1 cellular context compared by ENCODE assay signal in the genomic region with DNA sequence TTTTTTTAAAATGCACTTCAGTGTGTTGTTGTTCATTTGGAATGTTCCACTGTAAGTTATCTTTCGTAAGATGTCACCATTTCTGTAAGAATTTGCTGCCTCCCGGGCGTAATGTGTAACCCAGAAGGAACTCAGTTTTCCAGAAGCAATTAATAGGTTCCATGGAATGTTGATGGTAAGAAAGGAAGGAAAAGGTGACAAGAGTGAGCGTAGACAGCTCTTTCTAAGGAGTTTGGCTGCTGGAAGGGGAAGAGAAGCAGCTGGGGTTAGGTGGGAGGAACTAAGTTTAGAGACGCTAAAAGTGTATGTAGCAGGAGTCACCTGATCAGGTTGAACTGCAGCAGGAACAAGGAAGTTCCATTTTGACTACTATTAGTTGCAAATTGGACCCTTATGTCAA.
TF ChIP-seq lines count a peak whose summit lies in the region.

No MANE protein-coding gene starts in this region.

TF ChIP-seq in WTC11, 78 proteins besides CTCF, POLR2A, EP300 and RAD21 (continued from another document):
- TF ChIP-seq PRDM15 (CRISPR knock-in tag; IDR thresholded peaks at IDR 0.05) (no peak), CDX4 (CRISPR knock-in tag; IDR thresholded peaks at IDR 0.05; ENCODE audit: borderline replicate concordance) (no peak)
